ENCODE assay signal across 8 cellular contexts in the genomic region with DNA sequence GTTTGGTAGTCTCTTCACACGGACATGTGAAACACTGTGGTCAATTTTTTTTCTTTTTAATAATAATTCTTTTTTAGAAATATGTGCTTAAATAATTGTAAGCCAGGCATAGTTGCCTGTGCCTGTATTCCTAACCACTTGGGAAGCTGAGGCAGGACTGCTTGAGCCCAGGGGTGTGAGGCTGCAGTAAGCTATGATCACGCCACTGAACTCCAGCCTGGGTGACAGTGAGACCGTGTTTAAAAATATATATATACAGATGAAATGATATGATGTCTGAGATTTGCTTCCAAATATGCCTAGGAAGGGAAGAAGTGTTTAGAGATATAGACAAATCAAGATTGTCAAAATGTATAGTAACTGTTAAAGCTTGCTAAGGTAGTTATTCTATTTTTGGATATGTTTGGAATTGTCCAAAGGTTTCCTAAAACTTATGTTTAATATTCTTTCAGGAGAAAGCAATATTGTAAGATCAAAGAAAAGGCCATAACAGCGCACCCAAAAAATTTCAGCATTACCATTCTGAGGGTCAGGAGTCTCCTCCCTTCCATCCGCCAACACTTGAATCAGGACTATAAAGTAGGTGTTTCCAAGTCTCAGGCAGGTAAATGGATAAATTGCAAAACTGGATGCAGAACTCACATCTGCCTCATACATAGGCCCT. TPM values are rescaled to one million over a fixed set of nuclear protein-coding genes. Genes with fewer than 3 reads are reported as not detected.
A peak's percentile ranks its signal among the peaks of the same experiment; 100 is the strongest.
DNase-seq lines count a peak whose midpoint lies in the region; ATAC-seq lines count a peak whose summit lies in the region.

No MANE protein-coding gene starts in this region.

- H3K27me3 ChIP-seq in iPS-18a (ENCODE audit: control insufficient read depth, insufficient read depth, low read length) (no peaks in the 10 kb centered on the region), subcutaneous abdominal adipose tissue (ENCODE audit: control insufficient read depth in 5 of 5, insufficient read depth in 4 of 5, low read length in 5 of 5) (no peaks in the 10 kb centered on the region)

- ATAC-seq in HG03064 (IDR thresholded peaks at IDR 0.05; ENCODE audit: low read depth, unreplicated experiment): peak; percentile 5

- H3K27ac ChIP-seq in iPS-18a (ENCODE audit: low read length) (peak overlapping the region; percentile 89), subcutaneous abdominal adipose tissue (ENCODE audit: low read depth, low read length) (peak overlapping the region; percentile 96)

- H3K9me3 ChIP-seq in iPS-18a (ENCODE audit: control insufficient read depth, low read depth, low read length) (no peaks in the 10 kb centered on the region), subcutaneous abdominal adipose tissue (ENCODE audit: control insufficient read depth in 5 of 5, low read length in 5 of 5) (no peaks in the 10 kb centered on the region)

- H3K27me3 Mint-ChIP-seq in T-helper 1 cell treated with Interleukin-12 subunit alpha and Interleukin-12 subunit beta and Interleukin-4 antibody, amounts not matched to agents 30 μg/mL and 1 μg/mL, for 36 hours (ENCODE audit: low read depth): no peaks in the 10 kb centered on the region
- peaks cover 2% of the 10 kb centered on the region for H3K27me3 Mint-ChIP-seq in activated T-helper 1 cell treated with anti-CD3 and anti-CD28 coated beads, Interleukin-12 subunit alpha, Interleukin-12 subunit beta, Interleukin-2, Interleukin-4 antibody, amounts not matched to agents 30 ng/mL and 10 ng/mL and 1 ng/mL, durations not matched to agents 14 hours and 24 hours and 36 hours (ENCODE audit: insufficient read depth)

- H3K36me3 ChIP-seq in iPS-18a (ENCODE audit: control insufficient read depth, low read depth, low read length): peaks cover 7% of the 10 kb centered on the region
- no peaks in the 10 kb centered on the region for H3K36me3 ChIP-seq in subcutaneous abdominal adipose tissue (ENCODE audit: control insufficient read depth in 5 of 5, insufficient read depth in 5 of 5, low read length in 5 of 5)

- H3K9ac ChIP-seq in iPS-18a (ENCODE audit: low read length): peak overlapping the region; percentile 69
- peak overlapping the region; percentile 26 to 97 (median 93) for H3K9ac ChIP-seq in subcutaneous abdominal adipose tissue (ENCODE audit: low read length in 5 of 5)

- H3K27ac Mint-ChIP-seq in T-helper 1 cell treated with Interleukin-12 subunit alpha and Interleukin-12 subunit beta and Interleukin-4 antibody, amounts not matched to agents 30 μg/mL and 1 μg/mL, for 36 hours: peak overlapping the region; percentile 96
- H3K27ac Mint-ChIP-seq in activated T-helper 1 cell treated with anti-CD3 and anti-CD28 coated beads, Interleukin-12 subunit alpha, Interleukin-12 subunit beta, Interleukin-2, Interleukin-4 antibody, amounts not matched to agents 30 ng/mL and 10 ng/mL and 1 ng/mL, durations not matched to agents 14 hours and 24 hours and 36 hours: peak overlapping the region; percentile 99

- no peak for DNase-seq in T-helper 1 cell
- no peak for DNase-seq in activated T-helper 1 cell treated with anti-CD3 and anti-CD28 coated beads, Interleukin-12 subunit alpha, Interleukin-12 subunit beta, Interleukin-2, Interleukin-4 antibody, amounts not matched to agents 30 ng/mL and 10 ng/mL and 1 ng/mL, durations not matched to agents 14 hours and 24 hours and 36 hours (ENCODE audit: low spot score)
- DNase-seq in NCI-H524 (lab: John Stamatoyannopoulos, UW): no peak
- no peak for DNase-seq in activated CD4-positive, CD25-positive, alpha-beta regulatory T cell treated with anti-CD3 and anti-CD28 coated beads, Interleukin-2, amount 50 U/mL, for 72 hours

- H3K4me1 ChIP-seq in iPS-18a (ENCODE audit: control insufficient read depth, low read depth, low read length) (peaks cover 47% of the 10 kb centered on the region), subcutaneous abdominal adipose tissue (ENCODE audit: control insufficient read depth in 5 of 5, insufficient read depth in 5 of 5, low read length in 5 of 5) (peaks cover 6 to 22% (median 20%) of the 10 kb centered on the region in 5 donors)

- H3K9me3 Mint-ChIP-seq in T-helper 1 cell treated with Interleukin-12 subunit alpha and Interleukin-12 subunit beta and Interleukin-4 antibody, amounts not matched to agents 30 μg/mL and 1 μg/mL, for 36 hours: no peaks in the 10 kb centered on the region
- no peaks in the 10 kb centered on the region for H3K9me3 Mint-ChIP-seq in activated T-helper 1 cell treated with anti-CD3 and anti-CD28 coated beads, Interleukin-12 subunit alpha, Interleukin-12 subunit beta, Interleukin-2, Interleukin-4 antibody, amounts not matched to agents 30 ng/mL and 10 ng/mL and 1 ng/mL, durations not matched to agents 14 hours and 24 hours and 36 hours

- H3K4me3 Mint-ChIP-seq in T-helper 1 cell treated with Interleukin-12 subunit alpha and Interleukin-12 subunit beta and Interleukin-4 antibody, amounts not matched to agents 30 μg/mL and 1 μg/mL, for 36 hours: peak overlapping the region; percentile 95
- peak overlapping the region; percentile 99 for H3K4me3 Mint-ChIP-seq in activated T-helper 1 cell treated with anti-CD3 and anti-CD28 coated beads, Interleukin-12 subunit alpha, Interleukin-12 subunit beta, Interleukin-2, Interleukin-4 antibody, amounts not matched to agents 30 ng/mL and 10 ng/mL and 1 ng/mL, durations not matched to agents 14 hours and 24 hours and 36 hours

- peaks cover 36% of the 10 kb centered on the region for H3K36me3 Mint-ChIP-seq in T-helper 1 cell treated with Interleukin-12 subunit alpha and Interleukin-12 subunit beta and Interleukin-4 antibody, amounts not matched to agents 30 μg/mL and 1 μg/mL, for 36 hours (ENCODE audit: low read depth)
- H3K36me3 Mint-ChIP-seq in activated T-helper 1 cell treated with anti-CD3 and anti-CD28 coated beads, Interleukin-12 subunit alpha, Interleukin-12 subunit beta, Interleukin-2, Interleukin-4 antibody, amounts not matched to agents 30 ng/mL and 10 ng/mL and 1 ng/mL, durations not matched to agents 14 hours and 24 hours and 36 hours (ENCODE audit: low read depth): peaks cover 30% of the 10 kb centered on the region

- intact Hi-C loops in activated T-helper 1 cell treated with anti-CD3 and anti-CD28 coated beads, Interleukin-12 subunit alpha, Interleukin-12 subunit beta, Interleukin-2, Interleukin-4 antibody, amounts not matched to agents 30 ng/mL and 10 ng/mL and 1 ng/mL, durations not matched to agents 14 hours and 24 hours and 36 hours (cut with micrococcal nuclease): loop anchor here (1.0 to 10.0 kb wide), 11 partner anchors 19 to 1592 kb away; partner anchors contain the start of genes EIF2A, ERICH6, GPR171 and MED12L

- H3K4me3 ChIP-seq in iPS-18a (ENCODE audit: low read length) (peak overlapping the region; percentile 78), subcutaneous abdominal adipose tissue (ENCODE audit: low read depth in 1 of 5, low read length in 5 of 5) (peak overlapping the region; percentile 70 to 95 (median 94))

- H3K4me1 Mint-ChIP-seq in T-helper 1 cell treated with Interleukin-12 subunit alpha and Interleukin-12 subunit beta and Interleukin-4 antibody, amounts not matched to agents 30 μg/mL and 1 μg/mL, for 36 hours (ENCODE audit: low read depth): peaks cover 56% of the 10 kb centered on the region
- H3K4me1 Mint-ChIP-seq in activated T-helper 1 cell treated with anti-CD3 and anti-CD28 coated beads, Interleukin-12 subunit alpha, Interleukin-12 subunit beta, Interleukin-2, Interleukin-4 antibody, amounts not matched to agents 30 ng/mL and 10 ng/mL and 1 ng/mL, durations not matched to agents 14 hours and 24 hours and 36 hours (ENCODE audit: low read depth): peaks cover 72% of the 10 kb centered on the region

RNA-seq across cellular contexts. Expression of gene SELENOT, which starts 0.6 kb away (rescaled TPM):
- 139 and 140 TPM in 2 replicates for total RNA-seq in activated T-helper 1 cell treated with anti-CD3 and anti-CD28 coated beads, Interleukin-12 subunit alpha, Interleukin-12 subunit beta, Interleukin-2, Interleukin-4 antibody, amounts not matched to agents 30 ng/mL and 10 ng/mL and 1 ng/mL, durations not matched to agents 14 hours and 24 hours and 36 hours

RNA-seq across cellular contexts. Expression of gene EIF2A, which starts 56.0 kb away (rescaled TPM):
- total RNA-seq in activated T-helper 1 cell treated with anti-CD3 and anti-CD28 coated beads, Interleukin-12 subunit alpha, Interleukin-12 subunit beta, Interleukin-2, Interleukin-4 antibody, amounts not matched to agents 30 ng/mL and 10 ng/mL and 1 ng/mL, durations not matched to agents 14 hours and 24 hours and 36 hours: 122 TPM in 2 replicates

RNA-seq across cellular contexts. Expression of gene SERP1, which starts 56.3 kb away (rescaled TPM):
- 96.0 and 102 TPM in 2 replicates for total RNA-seq in activated T-helper 1 cell treated with anti-CD3 and anti-CD28 coated beads, Interleukin-12 subunit alpha, Interleukin-12 subunit beta, Interleukin-2, Interleukin-4 antibody, amounts not matched to agents 30 ng/mL and 10 ng/mL and 1 ng/mL, durations not matched to agents 14 hours and 24 hours and 36 hours
